ENCODE assay signal across 8 cellular contexts in genomic region chr6:29847871-29848630, GRCh38. TPM values are rescaled to one million over a fixed set of nuclear protein-coding genes. Genes with fewer than 3 reads are reported as not detected.
A peak's percentile ranks its signal among the peaks of the same experiment; 100 is the strongest.
DNase-seq lines count a peak whose midpoint lies in the region; ATAC-seq and TF ChIP-seq lines count a peak whose summit lies in the region.

No MANE protein-coding gene starts in this region.

- H3K4me3 Mint-ChIP-seq in CD4-positive, alpha-beta memory T cell = peak overlapping the region in 2 of 8 donors; percentile 29 to 61
- H3K4me3 Mint-ChIP-seq in HFFc6 = no peak overlapping the region
- H3K4me3 Mint-ChIP-seq in endodermal cell = no peak overlapping the region
- H3K4me3 Mint-ChIP-seq in mesothelial cell of epicardium = no peak overlapping the region

- no peak overlapping the region for H3K4me3 ChIP-seq in CD4-positive, alpha-beta memory T cell (ENCODE audit: low read length in 2 of 2)
- no peak overlapping the region for H3K4me3 ChIP-seq in endodermal cell (ENCODE audit: low read length)

- peaks cover 0 to 3% (median 1%) of the 10 kb centered on the region in 8 donors for H3K9me3 Mint-ChIP-seq in CD4-positive, alpha-beta memory T cell
- no peaks in the 10 kb centered on the region for H3K9me3 Mint-ChIP-seq in HFFc6
- no peaks in the 10 kb centered on the region for H3K9me3 Mint-ChIP-seq in endodermal cell
- peaks cover under 1% of the 10 kb centered on the region for H3K9me3 Mint-ChIP-seq in mesothelial cell of epicardium

- no peak overlapping the region for H3K27ac ChIP-seq in CD4-positive, alpha-beta memory T cell (ENCODE audit: low read depth, low read length)
- H3K27ac ChIP-seq in endodermal cell (ENCODE audit: low read depth, low read length) = no peak overlapping the region

- intact Hi-C loops in CD4-positive, alpha-beta memory T cell (cut with micrococcal nuclease) = loop anchor here (1.0 to 5.0 kb wide), 7 partner anchors 40 to 283 kb away; partner anchors contain the start of gene POLR1H

- TF ChIP-seq CTCF in HFFc6 (IDR thresholded peaks at IDR 0.05) (peak; percentile 97), endodermal cell (conservative IDR thresholded peaks at IDR 0.05) (peak; percentile 98), mesothelial cell of epicardium (IDR thresholded peaks at IDR 0.05; ENCODE audit: unreplicated experiment) (peak; percentile 77)

- peaks cover 25 to 47% of the 10 kb centered on the region in 2 donors for H3K27me3 Mint-ChIP-seq in CD4-positive, alpha-beta memory T cell
- H3K27me3 Mint-ChIP-seq in HFFc6 (ENCODE audit: insufficient read depth) (peaks cover 40% of the 10 kb centered on the region), endodermal cell (ENCODE audit: insufficient read depth) (peaks cover 49% of the 10 kb centered on the region), mesothelial cell of epicardium (ENCODE audit: low read depth) (peaks cover 79% of the 10 kb centered on the region)

- H3K36me3 ChIP-seq in CD4-positive, alpha-beta memory T cell (ENCODE audit: insufficient read depth, low read length) = no peaks in the 10 kb centered on the region
- no peaks in the 10 kb centered on the region for H3K36me3 ChIP-seq in endodermal cell (ENCODE audit: control insufficient read depth, insufficient read depth, low read length)

- H3K27me3 ChIP-seq in CD4-positive, alpha-beta memory T cell (ENCODE audit: insufficient read depth, low read length) = peaks cover 22% of the 10 kb centered on the region
- peaks cover 43% of the 10 kb centered on the region for H3K27me3 ChIP-seq in endodermal cell (ENCODE audit: control insufficient read depth, insufficient read depth, low read length, poor library complexity, severe bottlenecking)

- no peak for ATAC-seq in HG02571 (IDR thresholded peaks at IDR 0.05; ENCODE audit: unreplicated experiment)

- H3K9me3 ChIP-seq in CD4-positive, alpha-beta memory T cell (ENCODE audit: control insufficient read depth in 1 of 2, low read length in 2 of 2) = no peaks in the 10 kb centered on the region
- H3K9me3 ChIP-seq in endodermal cell (ENCODE audit: control insufficient read depth, low read length) = no peaks in the 10 kb centered on the region

- no peaks in the 10 kb centered on the region for H3K4me1 ChIP-seq in CD4-positive, alpha-beta memory T cell (ENCODE audit: insufficient read depth, low read length)
- H3K4me1 ChIP-seq in endodermal cell (ENCODE audit: control insufficient read depth, insufficient read depth, low read length) = no peaks in the 10 kb centered on the region

- no peak overlapping the region for H3K27ac Mint-ChIP-seq in CD4-positive, alpha-beta memory T cell
- H3K27ac Mint-ChIP-seq in HFFc6 (no peak overlapping the region), endodermal cell (no peak overlapping the region), mesothelial cell of epicardium (no peak overlapping the region)

- H3K9ac ChIP-seq in endodermal cell (ENCODE audit: extremely low read depth, low read length, poor library complexity, severe bottlenecking) = no peak overlapping the region

- H3K36me3 Mint-ChIP-seq in CD4-positive, alpha-beta memory T cell = no peaks in the 10 kb centered on the region
- no peaks in the 10 kb centered on the region for H3K36me3 Mint-ChIP-seq in HFFc6 (ENCODE audit: low read depth)
- no peaks in the 10 kb centered on the region for H3K36me3 Mint-ChIP-seq in endodermal cell (ENCODE audit: low read depth)
- H3K36me3 Mint-ChIP-seq in mesothelial cell of epicardium = no peaks in the 10 kb centered on the region

- 13 to 14% methylated on average over 4 to 14 of the region's 14 CpGs for WGBS in endodermal cell (ENCODE audit: insufficient coverage in 1 of 2, insufficient read length in 1 of 2), 2 experiments

- CTCF ChIA-PET in CD4-positive, alpha-beta memory T cell (lab: Charles Lee; ENCODE audit: partially characterized antibody) = interaction anchor here (0.5 to 3.4 kb wide), 18 partner anchors 13 to 285 kb away, joined by 3 to 37 read pairs (median 5); partner anchors contain the start of gene POLR1H

- H3K4me1 Mint-ChIP-seq in CD4-positive, alpha-beta memory T cell = peaks cover 9 to 16% (median 14%) of the 10 kb centered on the region in 4 donors
- H3K4me1 Mint-ChIP-seq in HFFc6 (ENCODE audit: low read depth) (no peaks in the 10 kb centered on the region), endodermal cell (no peaks in the 10 kb centered on the region), mesothelial cell of epicardium (no peaks in the 10 kb centered on the region)

- peak; percentile 73 to 83 (median 79) for DNase-seq in CD4-positive, alpha-beta memory T cell
- DNase-seq in HFFc6 = peak; percentile 33
- peak; percentile 43 for DNase-seq in NOMO-1 treated with DMSO at 0.1 percent for 48 hours (lab: John Stamatoyannopoulos, UW; ENCODE audit: unreplicated experiment)
- peak; percentile 50 to 73 (median 52) for DNase-seq in activated CD8-positive, alpha-beta memory T cell treated with anti-CD3 and anti-CD28 coated beads for 48 hours (ENCODE audit: low read depth in 2 of 3, low spot score in 2 of 3)
- peak; percentile 96 for DNase-seq in endodermal cell
- DNase-seq in mesothelial cell of epicardium (ENCODE audit: low spot score in 2 of 2, unreplicated experiment in 2 of 2) = peak; percentile 49 to 83
- DNase-seq in stimulated activated CD8-positive, alpha-beta memory T cell treated with anti-CD3 and anti-CD28 coated beads, Interleukin-2, amount 100 ng/mL, for 48 hours (ENCODE audit: low read depth in 2 of 2) = peak; percentile 68 to 75

- POLR2A ChIA-PET in CD4-positive, alpha-beta memory T cell (lab: Charles Lee; ENCODE audit: partially characterized antibody) = interaction anchor here (0.6 to 1.9 kb wide), 7 partner anchors 78 to 168 kb away, joined by 3 to 6 read pairs (median 3); partner anchors contain the start of gene HLA-A

RNA-seq across cellular contexts. Expression of gene HLA-G, which starts 20.4 kb away (rescaled TPM):
- total RNA-seq in CD4-positive, alpha-beta memory T cell = under 1 TPM; 0.28 to 0.52 TPM
- 1 to 10 TPM; 2.1 to 4.9 TPM for polyA plus RNA-seq in CD4-positive, alpha-beta memory T cell
- total RNA-seq in HFFc6 (2021; fragmentation: NEBNext Ultra II Directional; extraction: Animal tissue kit (Norgen Biotek cat#: 25700)) = under 1 TPM in 4 of 6 experiments, not detected in 2; 0.16 to 0.48 (median 0.24) TPM
- total RNA-seq in endodermal cell (1 to 10 TPM in 1 of 2 donors, under 1 TPM in 1; 0.58 to 1.1 TPM), mesothelial cell of epicardium (0.29 to 0.70 TPM (median 0.56 TPM) in 3 replicates)
- not detected for polyA plus RNA-seq in endodermal cell (2013, experiment 1 of 2)
- polyA plus RNA-seq in endodermal cell (2013, experiment 2 of 2) = not detected

Comparison
In these comparisons a context has a peak if more than half of its experiments do, and no peak if none do; other contexts are left out.
1. DNase-seq: peak in every context shown above with its lines; median percentile 96 in endodermal cell; 79 in CD4-positive, alpha-beta memory T cell; 72 in stimulated activated CD8-positive, alpha-beta memory T cell treated with anti-CD3 and anti-CD28 coated beads, Interleukin-2, amount 100 ng/mL, for 48 hours; 66 in mesothelial cell of epicardium; 52 in activated CD8-positive, alpha-beta memory T cell treated with anti-CD3 and anti-CD28 coated beads for 48 hours; 43 in NOMO-1 treated with DMSO at 0.1 percent for 48 hours; 33 in HFFc6.